In the genomic region with DNA sequence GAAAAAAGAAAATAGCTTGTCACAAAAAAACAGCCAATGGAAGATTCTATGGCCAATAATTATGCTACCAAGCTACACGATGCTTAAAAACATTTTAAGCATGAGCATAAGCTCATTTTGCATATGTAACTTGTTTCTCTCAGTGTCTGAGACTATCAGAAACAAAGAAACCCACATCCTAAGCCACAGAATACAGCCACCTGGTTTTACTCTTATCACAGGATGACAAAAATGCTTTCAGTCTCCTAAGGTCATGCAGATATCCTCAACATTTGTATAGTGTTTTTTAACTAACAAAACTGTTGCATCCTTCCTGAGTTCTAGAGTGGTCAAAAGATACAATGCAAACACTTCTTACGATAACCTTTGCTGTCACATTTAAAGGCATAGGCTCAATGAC, we compare ENCODE assay signal across 1 cellular context.
TF ChIP-seq lines count a peak whose summit lies in the region.

No MANE protein-coding gene starts in this region.

TF ChIP-seq in HepG2, 621 proteins besides CTCF, POLR2A, EP300 and RAD21 (continued from another document):
- TF ChIP-seq, protein P1, sequence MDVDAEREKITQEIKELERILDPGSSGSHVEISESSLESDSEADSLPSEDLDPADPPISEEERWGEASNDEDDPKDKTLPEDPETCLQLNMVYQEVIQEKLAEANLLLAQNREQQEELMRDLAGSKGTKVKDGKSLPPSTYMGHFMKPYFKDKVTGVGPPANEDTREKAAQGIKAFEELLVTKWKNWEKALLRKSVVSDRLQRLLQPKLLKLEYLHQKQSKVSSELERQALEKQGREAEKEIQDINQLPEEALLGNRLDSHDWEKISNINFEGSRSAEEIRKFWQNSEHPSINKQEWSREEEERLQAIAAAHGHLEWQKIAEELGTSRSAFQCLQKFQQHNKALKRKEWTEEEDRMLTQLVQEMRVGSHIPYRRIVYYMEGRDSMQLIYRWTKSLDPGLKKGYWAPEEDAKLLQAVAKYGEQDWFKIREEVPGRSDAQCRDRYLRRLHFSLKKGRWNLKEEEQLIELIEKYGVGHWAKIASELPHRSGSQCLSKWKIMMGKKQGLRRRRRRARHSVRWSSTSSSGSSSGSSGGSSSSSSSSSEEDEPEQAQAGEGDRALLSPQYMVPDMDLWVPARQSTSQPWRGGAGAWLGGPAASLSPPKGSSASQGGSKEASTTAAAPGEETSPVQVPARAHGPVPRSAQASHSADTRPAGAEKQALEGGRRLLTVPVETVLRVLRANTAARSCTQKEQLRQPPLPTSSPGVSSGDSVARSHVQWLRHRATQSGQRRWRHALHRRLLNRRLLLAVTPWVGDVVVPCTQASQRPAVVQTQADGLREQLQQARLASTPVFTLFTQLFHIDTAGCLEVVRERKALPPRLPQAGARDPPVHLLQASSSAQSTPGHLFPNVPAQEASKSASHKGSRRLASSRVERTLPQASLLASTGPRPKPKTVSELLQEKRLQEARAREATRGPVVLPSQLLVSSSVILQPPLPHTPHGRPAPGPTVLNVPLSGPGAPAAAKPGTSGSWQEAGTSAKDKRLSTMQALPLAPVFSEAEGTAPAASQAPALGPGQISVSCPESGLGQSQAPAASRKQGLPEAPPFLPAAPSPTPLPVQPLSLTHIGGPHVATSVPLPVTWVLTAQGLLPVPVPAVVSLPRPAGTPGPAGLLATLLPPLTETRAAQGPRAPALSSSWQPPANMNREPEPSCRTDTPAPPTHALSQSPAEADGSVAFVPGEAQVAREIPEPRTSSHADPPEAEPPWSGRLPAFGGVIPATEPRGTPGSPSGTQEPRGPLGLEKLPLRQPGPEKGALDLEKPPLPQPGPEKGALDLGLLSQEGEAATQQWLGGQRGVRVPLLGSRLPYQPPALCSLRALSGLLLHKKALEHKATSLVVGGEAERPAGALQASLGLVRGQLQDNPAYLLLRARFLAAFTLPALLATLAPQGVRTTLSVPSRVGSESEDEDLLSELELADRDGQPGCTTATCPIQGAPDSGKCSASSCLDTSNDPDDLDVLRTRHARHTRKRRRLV (CRISPR knock-in tag; IDR thresholded peaks at IDR 0.05) = no peak
- TF ChIP-seq ZNF235 (CRISPR knock-in tag; IDR thresholded peaks at IDR 0.05; ENCODE audit: borderline replicate concordance) (no peak), HMG20B (CRISPR knock-in tag; conservative IDR thresholded peaks at IDR 0.05) (no peak), GATA4 (IDR thresholded peaks at IDR 0.05; ENCODE audit: borderline replicate concordance, low read depth) (no peak), ZNF143 (CRISPR knock-in tag; IDR thresholded peaks at IDR 0.05) (no peak), XRCC5 (optimal IDR thresholded peaks at IDR 0.05; ENCODE audit: low read length) (no peak), HOXA7 (CRISPR knock-in tag; IDR thresholded peaks at IDR 0.05) (no peak), TBL1XR1 (IDR thresholded peaks at IDR 0.05; ENCODE audit: borderline replicate concordance, low read length, partially characterized antibody) (no peak), RFX5 (IDR thresholded peaks at IDR 0.05; ENCODE audit: low read depth, low read length) (no peak)
- TF ChIP-seq, protein P2, sequence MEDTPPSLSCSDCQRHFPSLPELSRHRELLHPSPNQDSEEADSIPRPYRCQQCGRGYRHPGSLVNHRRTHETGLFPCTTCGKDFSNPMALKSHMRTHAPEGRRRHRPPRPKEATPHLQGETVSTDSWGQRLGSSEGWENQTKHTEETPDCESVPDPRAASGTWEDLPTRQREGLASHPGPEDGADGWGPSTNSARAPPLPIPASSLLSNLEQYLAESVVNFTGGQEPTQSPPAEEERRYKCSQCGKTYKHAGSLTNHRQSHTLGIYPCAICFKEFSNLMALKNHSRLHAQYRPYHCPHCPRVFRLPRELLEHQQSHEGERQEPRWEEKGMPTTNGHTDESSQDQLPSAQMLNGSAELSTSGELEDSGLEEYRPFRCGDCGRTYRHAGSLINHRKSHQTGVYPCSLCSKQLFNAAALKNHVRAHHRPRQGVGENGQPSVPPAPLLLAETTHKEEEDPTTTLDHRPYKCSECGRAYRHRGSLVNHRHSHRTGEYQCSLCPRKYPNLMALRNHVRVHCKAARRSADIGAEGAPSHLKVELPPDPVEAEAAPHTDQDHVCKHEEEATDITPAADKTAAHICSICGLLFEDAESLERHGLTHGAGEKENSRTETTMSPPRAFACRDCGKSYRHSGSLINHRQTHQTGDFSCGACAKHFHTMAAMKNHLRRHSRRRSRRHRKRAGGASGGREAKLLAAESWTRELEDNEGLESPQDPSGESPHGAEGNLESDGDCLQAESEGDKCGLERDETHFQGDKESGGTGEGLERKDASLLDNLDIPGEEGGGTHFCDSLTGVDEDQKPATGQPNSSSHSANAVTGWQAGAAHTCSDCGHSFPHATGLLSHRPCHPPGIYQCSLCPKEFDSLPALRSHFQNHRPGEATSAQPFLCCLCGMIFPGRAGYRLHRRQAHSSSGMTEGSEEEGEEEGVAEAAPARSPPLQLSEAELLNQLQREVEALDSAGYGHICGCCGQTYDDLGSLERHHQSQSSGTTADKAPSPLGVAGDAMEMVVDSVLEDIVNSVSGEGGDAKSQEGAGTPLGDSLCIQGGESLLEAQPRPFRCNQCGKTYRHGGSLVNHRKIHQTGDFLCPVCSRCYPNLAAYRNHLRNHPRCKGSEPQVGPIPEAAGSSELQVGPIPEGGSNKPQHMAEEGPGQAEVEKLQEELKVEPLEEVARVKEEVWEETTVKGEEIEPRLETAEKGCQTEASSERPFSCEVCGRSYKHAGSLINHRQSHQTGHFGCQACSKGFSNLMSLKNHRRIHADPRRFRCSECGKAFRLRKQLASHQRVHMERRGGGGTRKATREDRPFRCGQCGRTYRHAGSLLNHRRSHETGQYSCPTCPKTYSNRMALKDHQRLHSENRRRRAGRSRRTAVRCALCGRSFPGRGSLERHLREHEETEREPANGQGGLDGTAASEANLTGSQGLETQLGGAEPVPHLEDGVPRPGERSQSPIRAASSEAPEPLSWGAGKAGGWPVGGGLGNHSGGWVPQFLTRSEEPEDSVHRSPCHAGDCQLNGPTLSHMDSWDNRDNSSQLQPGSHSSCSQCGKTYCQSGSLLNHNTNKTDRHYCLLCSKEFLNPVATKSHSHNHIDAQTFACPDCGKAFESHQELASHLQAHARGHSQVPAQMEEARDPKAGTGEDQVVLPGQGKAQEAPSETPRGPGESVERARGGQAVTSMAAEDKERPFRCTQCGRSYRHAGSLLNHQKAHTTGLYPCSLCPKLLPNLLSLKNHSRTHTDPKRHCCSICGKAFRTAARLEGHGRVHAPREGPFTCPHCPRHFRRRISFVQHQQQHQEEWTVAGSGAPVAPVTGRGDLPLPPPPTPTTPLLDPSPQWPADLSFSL (CRISPR knock-in tag; IDR thresholded peaks at IDR 0.05) = no peak
